In the genomic region with DNA sequence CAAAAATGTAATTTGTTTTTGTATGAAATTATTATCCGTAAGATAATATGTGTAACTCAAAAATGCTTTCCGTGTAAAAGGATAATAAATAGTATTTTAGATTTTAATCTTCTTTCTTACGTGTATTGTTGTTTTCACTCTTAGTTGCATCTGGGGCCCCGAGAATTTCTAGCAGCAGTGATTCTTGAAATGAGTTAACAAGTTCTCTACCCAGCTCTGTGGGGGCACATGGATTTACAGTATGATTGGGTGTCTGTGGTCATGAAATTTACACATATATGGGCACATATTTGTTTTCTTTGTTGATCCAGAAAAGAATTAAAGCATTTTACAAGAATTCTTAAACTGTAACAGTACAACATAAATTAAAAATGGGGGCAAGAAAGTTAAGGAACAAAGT, we compare ENCODE assay signal across 16 cellular contexts.
DNase-seq lines count a peak whose midpoint lies in the region; ATAC-seq and TF ChIP-seq lines count a peak whose summit lies in the region.
"Had no signal": no experiment of that assay in that cellular context is flagged by ENCODE, and none has a peak within 500 bp of the region (broad histone marks: within the 10 kb centered on the region; RNA-seq: fewer than 3 reads in every experiment).

No MANE protein-coding gene starts in this region.

- H3K27me3 ChIP-seq in mesendoderm (ENCODE audit: insufficient read depth, low read length, poor library complexity) (no peaks in the 10 kb centered on the region), left lung (no peaks in the 10 kb centered on the region)

- no peak overlapping the region for H2AK5ac ChIP-seq in mesendoderm (ENCODE audit: low read length)

- H4K8ac ChIP-seq in mesendoderm (ENCODE audit: low read depth, low read length), result no peak overlapping the region

- no peak overlapping the region for H3K56ac ChIP-seq in mesendoderm (ENCODE audit: low read length)

- H3K9me3 ChIP-seq in left lung, result no peaks in the 10 kb centered on the region

- H3K27me3 Mint-ChIP-seq in stimulated activated naive CD8-positive, alpha-beta T cell treated with anti-CD3 and anti-CD28 coated beads, Interleukin-15, amount 100 ng/mL, for 72 hours, result no peaks in the 10 kb centered on the region

- peak in 2 of 3 donors; percentile 11 to 14 for DNase-seq in stimulated activated CD4-positive, alpha-beta T cell treated with anti-CD3 and anti-CD28 coated beads, Interleukin-12 subunit alpha, Interleukin-12 subunit beta, amount 100 ng/mL, for 48 hours (ENCODE audit: low read depth in 2 of 3, low spot score in 1 of 3)
- no peak for DNase-seq in stimulated activated CD4-positive, alpha-beta T cell treated with anti-CD3 and anti-CD28 coated beads, Interleukin-2, amount 100 ng/mL, for 24 hours
- DNase-seq in stimulated activated naive CD8-positive, alpha-beta T cell treated with anti-CD3 and anti-CD28 coated beads, Interleukin-15, amount 100 ng/mL, for 72 hours, result peak in 1 of 2 donors; percentile 18
- DNase-seq in iPS-NIHi7 (ENCODE audit: extremely low spot score) (no peak), mesendoderm (no peak), left lung (no peak)
- DNase-seq: AML-193, glutamatergic neuron, HFFc6, IMR-90, NCI-H1092, Right ventricle myocardium superior, T1000 had no signal

- no peaks in the 10 kb centered on the region for H3K79me2 ChIP-seq in mesendoderm (ENCODE audit: control insufficient read depth, insufficient read depth, low read length)

- WGBS in mesendoderm (ENCODE audit: extremely low coverage, insufficient coverage, low lambda C conversion rate), result 100% methylated on average over 2 of the region's 4 CpGs

- no peak overlapping the region for H3K23ac ChIP-seq in mesendoderm (ENCODE audit: low read length)

- no peak overlapping the region for H4K5ac ChIP-seq in mesendoderm (ENCODE audit: low read length)

- peaks cover 5% of the 10 kb centered on the region for H3K36me3 ChIP-seq in mesendoderm (ENCODE audit: control insufficient read depth, insufficient read depth, low read length)
- peaks cover 0 to 81% of the 10 kb centered on the region in 2 donors for H3K36me3 ChIP-seq in left lung

- peak overlapping the region in 1 of 2 donors; percentile 1 for H3K27ac Mint-ChIP-seq in stimulated activated naive CD8-positive, alpha-beta T cell treated with anti-CD3 and anti-CD28 coated beads, Interleukin-15, amount 100 ng/mL, for 72 hours
- H3K27ac Mint-ChIP-seq: HFFc6 had no signal

- no peak overlapping the region for H2BK15ac ChIP-seq in mesendoderm (replicated peaks; ENCODE audit: low read depth)

- no peak overlapping the region for H3K4me2 ChIP-seq in mesendoderm (ENCODE audit: low read length)

- no peak overlapping the region for H3K9ac ChIP-seq in mesendoderm (ENCODE audit: low read length)

- no peak for TF ChIP-seq CTCF in left lung (IDR thresholded peaks at IDR 0.05)

- ATAC-seq in GM21360 (IDR thresholded peaks at IDR 0.05; ENCODE audit: unreplicated experiment) (peak; percentile 80), HG03565 (IDR thresholded peaks at IDR 0.05; ENCODE audit: unreplicated experiment) (peak; percentile 67), left lung (no peak)
- ATAC-seq in stimulated activated naive CD8-positive, alpha-beta T cell treated with anti-CD3 and anti-CD28 coated beads, Interleukin-15, amount 100 ng/mL, for 72 hours, result peak; percentile 68

- intact Hi-C loops in left lung (cut with DNase I), result no loop called here

- H3K4me1 Mint-ChIP-seq in stimulated activated naive CD8-positive, alpha-beta T cell treated with anti-CD3 and anti-CD28 coated beads, Interleukin-15, amount 100 ng/mL, for 72 hours, result peaks cover 28% of the 10 kb centered on the region

- H3K27ac ChIP-seq in mesendoderm (ENCODE audit: low read depth, low read length), result no peak overlapping the region
- H3K27ac ChIP-seq in left lung, result no peak overlapping the region
- H3K27ac ChIP-seq: epithelial cell of prostate had no signal

- H3K79me1 ChIP-seq in mesendoderm (ENCODE audit: low read length), result no peaks in the 10 kb centered on the region

- H3K4me3 ChIP-seq in mesendoderm (ENCODE audit: low read length), result no peak overlapping the region
- H3K4me3 ChIP-seq in left lung, result no peak overlapping the region

- no peak overlapping the region for H3K18ac ChIP-seq in mesendoderm (ENCODE audit: low read length)

- no peak overlapping the region for H3K4ac ChIP-seq in mesendoderm (ENCODE audit: low read depth, low read length)

- peak overlapping the region in 1 of 2 donors; percentile 18 for H3K4me3 Mint-ChIP-seq in stimulated activated naive CD8-positive, alpha-beta T cell treated with anti-CD3 and anti-CD28 coated beads, Interleukin-15, amount 100 ng/mL, for 72 hours
- H3K4me3 Mint-ChIP-seq: HFFc6 had no signal

- no peaks in the 10 kb centered on the region for H3K4me1 ChIP-seq in mesendoderm (ENCODE audit: control insufficient read depth, low read depth, low read length)
- H3K4me1 ChIP-seq in left lung, result peaks cover 0 to 18% of the 10 kb centered on the region in 2 donors

- H2BK5ac ChIP-seq in mesendoderm (ENCODE audit: low read length), result no peak overlapping the region

- no peaks in the 10 kb centered on the region for H3K9me3 Mint-ChIP-seq in stimulated activated naive CD8-positive, alpha-beta T cell treated with anti-CD3 and anti-CD28 coated beads, Interleukin-15, amount 100 ng/mL, for 72 hours
- H3K9me3 Mint-ChIP-seq: HFFc6 had no signal

- no peak overlapping the region for H2BK120ac ChIP-seq in mesendoderm (ENCODE audit: low read depth, low read length)

Comparison
In these comparisons a context has a peak if more than half of its experiments do, and no peak if none do; other contexts are left out.
1. DNase-seq: peak in stimulated activated CD4-positive, alpha-beta T cell treated with anti-CD3 and anti-CD28 coated beads, Interleukin-12 subunit alpha, Interleukin-12 subunit beta, amount 100 ng/mL, for 48 hours (2 of 3); none in stimulated activated CD4-positive, alpha-beta T cell treated with anti-CD3 and anti-CD28 coated beads, Interleukin-2, amount 100 ng/mL, for 24 hours (0 of 2), iPS-NIHi7 (single experiment), mesendoderm (single experiment) and left lung (0 of 2).